ENCODE assay signal across 1 cellular context in the genomic region with DNA sequence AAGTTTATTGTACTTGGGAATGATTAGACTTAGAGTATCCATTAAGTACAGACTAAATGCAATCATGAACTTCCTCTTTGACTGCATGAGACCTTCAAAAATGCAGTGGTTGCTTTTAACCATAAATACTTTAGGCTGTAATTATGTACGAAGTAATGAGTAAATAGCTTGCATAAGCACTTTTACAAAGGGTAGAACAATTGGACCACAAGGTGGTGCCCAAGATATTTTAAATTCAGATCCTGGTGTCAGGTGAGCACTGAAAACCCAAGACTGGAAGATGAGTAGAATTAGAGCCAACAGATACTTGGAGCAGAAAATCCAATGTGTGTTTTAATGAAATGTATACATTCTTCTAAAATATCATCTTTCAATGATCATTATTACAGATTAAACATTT.
TF ChIP-seq lines count a peak whose summit lies in the region.

No MANE protein-coding gene starts in this region.

TF ChIP-seq in K562, 482 proteins besides CTCF, POLR2A, EP300 and RAD21 (continued from another document):
- TF ChIP-seq CTBP1 (IDR thresholded peaks at IDR 0.05; ENCODE audit: borderline replicate concordance), result no peak
- no peak for TF ChIP-seq ZNF354B (CRISPR knock-in tag; IDR thresholded peaks at IDR 0.05)
- TF ChIP-seq ZNF316 (IDR thresholded peaks at IDR 0.05), result peak; percentile 96
- no peak for TF ChIP-seq NR3C1 (CRISPR knock-in tag; IDR thresholded peaks at IDR 0.05)
- TF ChIP-seq MAFF (IDR thresholded peaks at IDR 0.05; ENCODE audit: low read length), result peak; percentile 95
- no peak for TF ChIP-seq CREB1 (IDR thresholded peaks at IDR 0.05)
- no peak for TF ChIP-seq CREB1 (CRISPR knock-in tag; IDR thresholded peaks at IDR 0.05)
- peak; percentile 92 for TF ChIP-seq C11orf30 (IDR thresholded peaks at IDR 0.05; ENCODE audit: low read depth)
- no peak for TF ChIP-seq PML (IDR thresholded peaks at IDR 0.05; ENCODE audit: low read length)
- TF ChIP-seq CLOCK (CRISPR knock-in tag; IDR thresholded peaks at IDR 0.05; ENCODE audit: borderline replicate concordance), result no peak
